14 cellular contexts compared by ENCODE assay signal in genomic region chr12:34291426-34291901, GRCh38.
DNase-seq lines count a peak whose midpoint lies in the region; ATAC-seq and TF ChIP-seq lines count a peak whose summit lies in the region.
"Had no signal": no experiment of that assay in that cellular context is flagged by ENCODE, and none has a peak within 500 bp of the region (broad histone marks: within the 10 kb centered on the region; RNA-seq: fewer than 3 reads in every experiment).

No MANE protein-coding gene starts in this region.

- no peaks in the 10 kb centered on the region for H3K36me3 Mint-ChIP-seq in activated T-cell treated with anti-CD3 and anti-CD28 coated beads, Interleukin-2, amount 50 U/mL, for 24 hours (ENCODE audit: low read depth)
- H3K36me3 Mint-ChIP-seq in natural killer cell: no peaks in the 10 kb centered on the region
- H3K36me3 Mint-ChIP-seq in natural killer cell treated with Interleukin-12 subunit alpha and Interleukin-12 subunit beta and Interleukin-15 and Interleukin-18, amount 100 ng/mL, for 72 hours: peaks cover 8% of the 10 kb centered on the region
- H3K36me3 Mint-ChIP-seq in osteocyte (ENCODE audit: unreplicated experiment): no peaks in the 10 kb centered on the region

- H3K9me3 Mint-ChIP-seq in activated T-cell treated with anti-CD3 and anti-CD28 coated beads, Interleukin-2, amount 50 U/mL, for 24 hours: peaks cover 40% of the 10 kb centered on the region
- H3K9me3 Mint-ChIP-seq in natural killer cell: peaks cover 4 to 27% of the 10 kb centered on the region in 2 donors
- H3K9me3 Mint-ChIP-seq in natural killer cell treated with Interleukin-12 subunit alpha and Interleukin-12 subunit beta and Interleukin-15 and Interleukin-18, amount 100 ng/mL, for 72 hours: peaks cover 14% of the 10 kb centered on the region
- peaks cover 40% of the 10 kb centered on the region for H3K9me3 Mint-ChIP-seq in osteocyte (ENCODE audit: unreplicated experiment)

- H3K4me3 Mint-ChIP-seq in activated T-cell treated with anti-CD3 and anti-CD28 coated beads, Interleukin-2, amount 50 U/mL, for 24 hours: no peak overlapping the region
- H3K4me3 Mint-ChIP-seq in natural killer cell (no peak overlapping the region), osteocyte (ENCODE audit: unreplicated experiment) (no peak overlapping the region)
- H3K4me3 Mint-ChIP-seq in natural killer cell treated with Interleukin-12 subunit alpha and Interleukin-12 subunit beta and Interleukin-15 and Interleukin-18, amount 100 ng/mL, for 72 hours: no peak overlapping the region

- ATAC-seq in natural killer cell (no peak), HG03159 (IDR thresholded peaks at IDR 0.05; ENCODE audit: unreplicated experiment) (no peak), GM18909 (IDR thresholded peaks at IDR 0.05; ENCODE audit: poor library complexity, unreplicated experiment) (no peak)
- no peak for ATAC-seq in natural killer cell treated with Interleukin-12 subunit alpha and Interleukin-12 subunit beta and Interleukin-15 and Interleukin-18, amount 100 ng/mL, for 72 hours

- no peaks in the 10 kb centered on the region for H3K27me3 Mint-ChIP-seq in activated T-cell treated with anti-CD3 and anti-CD28 coated beads, Interleukin-2, amount 50 U/mL, for 24 hours
- no peaks in the 10 kb centered on the region for H3K27me3 Mint-ChIP-seq in natural killer cell (ENCODE audit: low read depth in 2 of 2)
- H3K27me3 Mint-ChIP-seq in natural killer cell treated with Interleukin-12 subunit alpha and Interleukin-12 subunit beta and Interleukin-15 and Interleukin-18, amount 100 ng/mL, for 72 hours: no peaks in the 10 kb centered on the region
- no peaks in the 10 kb centered on the region for H3K27me3 Mint-ChIP-seq in osteocyte (ENCODE audit: unreplicated experiment)

- intact Hi-C loops in natural killer cell (cut with micrococcal nuclease): no loop called here

- peak; percentile 12 for DNase-seq in activated T-cell treated with anti-CD3 and anti-CD28 coated beads, Interleukin-2, amount 50 U/mL, for 24 hours
- DNase-seq in activated T-cell treated with anti-CD3 and anti-CD28 coated beads for 4 hours (no peak), natural killer cell (peak; percentile 7), osteocyte (ENCODE audit: extremely low spot score, unreplicated experiment) (peak; percentile 78), DMS53 (lab: John Stamatoyannopoulos, UW) (no peak)
- DNase-seq in natural killer cell treated with Interleukin-12 subunit alpha and Interleukin-12 subunit beta and Interleukin-15 and Interleukin-18, amount 100 ng/mL, for 72 hours (ENCODE audit: low spot score): no peak
- DNase-seq: H7, Kasumi-1, NCI-H187 treated with DMSO at 0.1 percent for 48 hours, NCI-H2171, NCI-H446 treated with DMSO at 0.1 percent for 48 hours, NCI-H774 had no signal

- TF ChIP-seq CTCF in natural killer cell (IDR thresholded peaks at IDR 0.05) (no peak), osteocyte (IDR thresholded peaks at IDR 0.05) (no peak)

- no peaks in the 10 kb centered on the region for H3K4me1 Mint-ChIP-seq in activated T-cell treated with anti-CD3 and anti-CD28 coated beads, Interleukin-2, amount 50 U/mL, for 24 hours (ENCODE audit: low read depth)
- H3K4me1 Mint-ChIP-seq in natural killer cell: no peaks in the 10 kb centered on the region
- H3K4me1 Mint-ChIP-seq in natural killer cell treated with Interleukin-12 subunit alpha and Interleukin-12 subunit beta and Interleukin-15 and Interleukin-18, amount 100 ng/mL, for 72 hours (ENCODE audit: low read depth in 2 of 2): peaks cover 0 to under 1% of the 10 kb centered on the region in 2 donors
- no peaks in the 10 kb centered on the region for H3K4me1 Mint-ChIP-seq in osteocyte (ENCODE audit: unreplicated experiment)

- H3K27ac Mint-ChIP-seq in activated T-cell treated with anti-CD3 and anti-CD28 coated beads, Interleukin-2, amount 50 U/mL, for 24 hours: no peak overlapping the region
- H3K27ac Mint-ChIP-seq in natural killer cell: no peak overlapping the region
- H3K27ac Mint-ChIP-seq in natural killer cell treated with Interleukin-12 subunit alpha and Interleukin-12 subunit beta and Interleukin-15 and Interleukin-18, amount 100 ng/mL, for 72 hours: no peak overlapping the region
- H3K27ac Mint-ChIP-seq in osteocyte (ENCODE audit: unreplicated experiment): no peak overlapping the region

Comparison
In these comparisons a context has a peak if more than half of its experiments do, and no peak if none do; other contexts are left out.
1. DNase-seq: peak in activated T-cell treated with anti-CD3 and anti-CD28 coated beads, Interleukin-2, amount 50 U/mL, for 24 hours (single experiment), natural killer cell (single experiment) and osteocyte (single experiment); none in activated T-cell treated with anti-CD3 and anti-CD28 coated beads for 4 hours (single experiment), natural killer cell treated with Interleukin-12 subunit alpha and Interleukin-12 subunit beta and Interleukin-15 and Interleukin-18, amount 100 ng/mL, for 72 hours (single experiment) and DMS53 (single experiment).